In the genomic region with DNA sequence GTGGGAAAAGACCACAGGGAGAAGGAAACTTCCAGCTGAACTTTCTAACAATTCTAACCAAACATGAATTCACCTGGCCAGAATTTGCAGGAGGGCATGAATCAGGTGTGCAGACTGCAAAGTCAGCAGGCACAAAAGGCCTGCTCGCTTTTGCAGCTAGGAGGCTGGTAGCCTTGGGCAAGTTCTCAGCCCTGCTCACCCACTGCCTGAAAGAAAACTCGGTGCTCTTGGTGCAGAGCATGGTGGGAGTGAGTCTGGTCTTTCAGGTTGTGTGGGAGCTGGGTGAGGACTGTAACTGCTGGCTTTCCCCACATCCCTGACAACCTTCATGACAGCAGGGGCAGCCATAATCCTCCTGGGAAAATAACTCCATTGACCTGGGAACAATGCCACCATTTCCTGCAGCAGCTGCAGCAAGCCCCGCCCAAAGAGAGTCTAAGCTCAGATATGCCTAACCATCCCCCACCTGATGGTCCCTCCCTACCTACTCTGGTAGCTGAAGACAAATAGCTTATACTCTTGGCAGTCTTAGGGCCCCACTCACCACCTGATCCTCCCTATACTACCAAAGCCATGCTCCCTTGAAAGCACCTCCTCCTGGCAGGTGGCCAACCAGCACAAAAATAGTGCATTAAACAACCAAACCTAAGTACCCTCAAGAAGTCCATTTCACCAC, we compare ENCODE assay signal across 15 cellular contexts. TPM values are rescaled to one million over a fixed set of nuclear protein-coding genes. Genes with fewer than 3 reads are reported as not detected.
A peak's percentile ranks its signal among the peaks of the same experiment; 100 is the strongest.
DNase-seq lines count a peak whose midpoint lies in the region; ATAC-seq and TF ChIP-seq lines count a peak whose summit lies in the region.
"Had no signal": no experiment of that assay in that cellular context is flagged by ENCODE, and none has a peak within 500 bp of the region (broad histone marks: within the 10 kb centered on the region; RNA-seq: fewer than 3 reads in every experiment).

No MANE protein-coding gene starts in this region.

- TF ChIP-seq POLR2A in esophagus muscularis mucosa (IDR thresholded peaks at IDR 0.05; ENCODE audit: low read depth) = no peak

- H3K27ac ChIP-seq in esophagus muscularis mucosa (replicated peaks in 1 of 4) = no peak overlapping the region
- H3K27ac ChIP-seq: pancreas, vagina had no signal

- peak; percentile 13 for DNase-seq in A172 (ENCODE audit: low spot score)
- DNase-seq in Jurkat, Clone E6-1 (ENCODE audit: low read depth, low spot score) = peak; percentile 8
- DNase-seq in NCI-H345 (lab: John Stamatoyannopoulos, UW) = peak; percentile 81
- peak; percentile 13 for DNase-seq in WTC11 (ENCODE audit: low spot score)
- DNase-seq in esophagus muscularis mucosa (ENCODE audit: extremely low spot score) = no peak
- no peak for DNase-seq in Right ventricle myocardium inferior (ENCODE audit: missing footprints)
- DNase-seq in sciatic nerve (ENCODE audit: low spot score) = no peak
- DNase-seq: activated CD4-positive, alpha-beta T cell treated with anti-CD3 and anti-CD28 coated beads for 36 hours; activated naive CD8-positive, alpha-beta T cell treated with anti-CD3 and anti-CD28 coated beads, Interleukin-2, amount 10 ng/mL, durations not matched to agents 7 days and 5 days; activated T-cell treated with anti-CD3 and anti-CD28 coated beads for 4 hours; pancreas; stimulated activated naive CD4-positive, alpha-beta T cell treated with Interleukin-2 at 50 U/mL for 16 hours; T-helper 2 cell had no signal

- peaks cover 10% of the 10 kb centered on the region; the same call in 1 of the 2 replicates for H3K27me3 Mint-ChIP-seq in WTC11 (ENCODE audit: low read depth)

- peaks cover 26% of the 10 kb centered on the region for H3K36me3 Mint-ChIP-seq in WTC11
- H3K36me3 Mint-ChIP-seq: activated naive CD8-positive, alpha-beta T cell treated with anti-CD3 and anti-CD28 coated beads, Interleukin-2, amount 10 ng/mL, durations not matched to agents 7 days and 5 days had no signal

- WGBS in esophagus muscularis mucosa = 87% methylated on average over 3 of the region's 3 CpGs

- no peaks in the 10 kb centered on the region for H3K27me3 ChIP-seq in esophagus muscularis mucosa
- H3K27me3 ChIP-seq: pancreas, vagina had no signal

- intact Hi-C loops in esophagus muscularis mucosa (cut with DNase I) (loop anchor here (10.0 kb wide), 1 partner anchor 346 kb away; no protein-coding TSS in a partner anchor), Right ventricle myocardium inferior (cut with DNase I) (no loop called here), sciatic nerve (cut with DNase I) (no loop called here)

- no peak for TF ChIP-seq EP300 in esophagus muscularis mucosa (IDR thresholded peaks at IDR 0.05)

- TF ChIP-seq CTCF in WTC11 (IDR thresholded peaks at IDR 0.05) (no peak), esophagus muscularis mucosa (IDR thresholded peaks at IDR 0.05) (no peak)

- ATAC-seq in WTC11 = peak; percentile 87
- no peak for ATAC-seq in Right ventricle myocardium inferior
- ATAC-seq in sciatic nerve = no peak
- ATAC-seq in GM21423 (IDR thresholded peaks at IDR 0.05; ENCODE audit: unreplicated experiment) = no peak
- ATAC-seq: activated CD4-positive, alpha-beta T cell treated with anti-CD3 and anti-CD28 coated beads for 36 hours; pancreas had no signal

- no peaks in the 10 kb centered on the region for H3K9me3 ChIP-seq in esophagus muscularis mucosa
- H3K9me3 ChIP-seq: pancreas, vagina had no signal

- POLR2A ChIA-PET in WTC11 (lab: Charles Lee) = interaction anchor here (1.5 kb wide), 1 partner anchor 47 kb away, joined by 8 read pairs; a partner anchor contains a TSS

- CTCF ChIA-PET in WTC11 (lab: Charles Lee) = interaction anchor here (1.1 to 2.2 kb wide), 2 partner anchors 35 to 518 kb away, joined by 3 to 7 read pairs; no protein-coding TSS in a partner anchor

- H3K9me3 Mint-ChIP-seq in WTC11 = peaks cover 61% of the 10 kb centered on the region

- H3K27ac Mint-ChIP-seq in WTC11 = no peak overlapping the region
- H3K27ac Mint-ChIP-seq: activated CD4-positive, alpha-beta T cell treated with anti-CD3 and anti-CD28 coated beads for 36 hours; activated naive CD8-positive, alpha-beta T cell treated with anti-CD3 and anti-CD28 coated beads, Interleukin-2, amount 10 ng/mL, durations not matched to agents 7 days and 5 days had no signal

- H3K4me1 ChIP-seq in esophagus muscularis mucosa = no peaks in the 10 kb centered on the region
- H3K4me1 ChIP-seq: pancreas, vagina had no signal

- no peak overlapping the region for H3K4me3 ChIP-seq in Jurkat, Clone E6-1 (ENCODE audit: low read length)
- H3K4me3 ChIP-seq in esophagus muscularis mucosa = no peak overlapping the region
- H3K4me3 ChIP-seq: pancreas, vagina had no signal

- no peak overlapping the region for H3K4me3 Mint-ChIP-seq in WTC11
- H3K4me3 Mint-ChIP-seq: activated CD4-positive, alpha-beta T cell treated with anti-CD3 and anti-CD28 coated beads for 36 hours; activated naive CD8-positive, alpha-beta T cell treated with anti-CD3 and anti-CD28 coated beads, Interleukin-2, amount 10 ng/mL, durations not matched to agents 7 days and 5 days had no signal

- peaks cover 9% of the 10 kb centered on the region; the same call in 1 of the 2 replicates for H3K4me1 Mint-ChIP-seq in WTC11
- H3K4me1 Mint-ChIP-seq: activated CD4-positive, alpha-beta T cell treated with anti-CD3 and anti-CD28 coated beads for 36 hours; activated naive CD8-positive, alpha-beta T cell treated with anti-CD3 and anti-CD28 coated beads, Interleukin-2, amount 10 ng/mL, durations not matched to agents 7 days and 5 days had no signal

- no peaks in the 10 kb centered on the region for H3K36me3 ChIP-seq in esophagus muscularis mucosa
- H3K36me3 ChIP-seq: pancreas, vagina had no signal

TF ChIP-seq in WTC11, 78 proteins besides CTCF, POLR2A, EP300 and RAD21:
- no peak for TF ChIP-seq SMAD4 (CRISPR knock-in tag; IDR thresholded peaks at IDR 0.05)
- TF ChIP-seq, protein P1, sequence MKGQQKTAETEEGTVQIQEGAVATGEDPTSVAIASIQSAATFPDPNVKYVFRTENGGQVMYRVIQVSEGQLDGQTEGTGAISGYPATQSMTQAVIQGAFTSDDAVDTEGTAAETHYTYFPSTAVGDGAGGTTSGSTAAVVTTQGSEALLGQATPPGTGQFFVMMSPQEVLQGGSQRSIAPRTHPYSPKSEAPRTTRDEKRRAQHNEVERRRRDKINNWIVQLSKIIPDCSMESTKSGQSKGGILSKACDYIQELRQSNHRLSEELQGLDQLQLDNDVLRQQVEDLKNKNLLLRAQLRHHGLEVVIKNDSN (CRISPR knock-in tag; IDR thresholded peaks at IDR 0.05) = peak; percentile 35; the same call in 1 of the 2 replicates
- TF ChIP-seq, protein P2, sequence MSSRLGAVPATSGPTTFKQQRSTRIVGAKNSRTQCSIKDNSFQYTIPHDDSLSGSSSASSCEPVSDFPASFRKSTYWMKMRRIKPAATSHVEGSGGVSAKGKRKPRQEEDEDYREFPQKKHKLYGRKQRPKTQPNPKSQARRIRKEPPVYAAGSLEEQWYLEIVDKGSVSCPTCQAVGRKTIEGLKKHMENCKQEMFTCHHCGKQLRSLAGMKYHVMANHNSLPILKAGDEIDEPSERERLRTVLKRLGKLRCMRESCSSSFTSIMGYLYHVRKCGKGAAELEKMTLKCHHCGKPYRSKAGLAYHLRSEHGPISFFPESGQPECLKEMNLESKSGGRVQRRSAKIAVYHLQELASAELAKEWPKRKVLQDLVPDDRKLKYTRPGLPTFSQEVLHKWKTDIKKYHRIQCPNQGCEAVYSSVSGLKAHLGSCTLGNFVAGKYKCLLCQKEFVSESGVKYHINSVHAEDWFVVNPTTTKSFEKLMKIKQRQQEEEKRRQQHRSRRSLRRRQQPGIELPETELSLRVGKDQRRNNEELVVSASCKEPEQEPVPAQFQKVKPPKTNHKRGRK (CRISPR knock-in tag; IDR thresholded peaks at IDR 0.05; ENCODE audit: borderline replicate concordance) = no peak

RNA-seq across cellular contexts. Expression of a gene that starts 31.6 kb away (rescaled TPM):
- 7.9 and 9.2 TPM in 2 replicates for total RNA-seq in A172 (2014; rRNA removed; shearing (Covaris generic))
- 3.6 TPM for polyA plus RNA-seq in Jurkat, Clone E6-1 (2012; ENCODE audit: insufficient read depth, insufficient read length)
- total RNA-seq in WTC11 (2021) (7.0 to 9.2 TPM (median 8.6 TPM) in 3 replicates), esophagus muscularis mucosa (1 to 10 TPM; 2.9 to 8.7 (median 4.1) TPM), Right ventricle myocardium inferior (2.2 TPM), sciatic nerve (24.4 TPM)

RNA-seq across cellular contexts. Expression of a gene that starts 47.3 kb away (rescaled TPM):
- 12.0 and 13.0 TPM in 2 replicates for total RNA-seq in A172 (2014; rRNA removed; shearing (Covaris generic))
- 7.2 TPM for polyA plus RNA-seq in Jurkat, Clone E6-1 (2012; ENCODE audit: insufficient read depth, insufficient read length)
- total RNA-seq in WTC11 (2021) (10.2 to 12.1 TPM (median 11.5 TPM) in 3 replicates), esophagus muscularis mucosa (10 to 100 TPM in 1 of 4 donors, 1 to 10 TPM in 3; 5.3 to 11.6 (median 7.5) TPM), Right ventricle myocardium inferior (5.4 TPM), sciatic nerve (26.8 TPM)

RNA-seq across cellular contexts. Expression of a gene that starts 56.1 kb away (rescaled TPM):
- total RNA-seq in A172 (2014; rRNA removed; shearing (Covaris generic)) = 17.1 and 18.0 TPM in 2 replicates
- polyA plus RNA-seq in Jurkat, Clone E6-1 (2012; ENCODE audit: insufficient read depth, insufficient read length) = 10.9 TPM
- total RNA-seq in WTC11 (2021) (11.3 to 12.8 TPM (median 12.1 TPM) in 3 replicates), esophagus muscularis mucosa (1 to 10 TPM; 2.7 to 8.3 (median 3.4) TPM), Right ventricle myocardium inferior (1.5 TPM), sciatic nerve (11.2 TPM)

Comparison
In these comparisons a context has a peak if more than half of its experiments do, and no peak if none do; other contexts are left out.
1. DNase-seq: peak in A172 (single experiment), Jurkat, Clone E6-1 (single experiment), NCI-H345 (single experiment) and WTC11 (single experiment); none in esophagus muscularis mucosa (single experiment), Right ventricle myocardium inferior (single experiment) and sciatic nerve (single experiment).